Comparison of ENCODE assay signal across 11 cellular contexts in the genomic region with DNA sequence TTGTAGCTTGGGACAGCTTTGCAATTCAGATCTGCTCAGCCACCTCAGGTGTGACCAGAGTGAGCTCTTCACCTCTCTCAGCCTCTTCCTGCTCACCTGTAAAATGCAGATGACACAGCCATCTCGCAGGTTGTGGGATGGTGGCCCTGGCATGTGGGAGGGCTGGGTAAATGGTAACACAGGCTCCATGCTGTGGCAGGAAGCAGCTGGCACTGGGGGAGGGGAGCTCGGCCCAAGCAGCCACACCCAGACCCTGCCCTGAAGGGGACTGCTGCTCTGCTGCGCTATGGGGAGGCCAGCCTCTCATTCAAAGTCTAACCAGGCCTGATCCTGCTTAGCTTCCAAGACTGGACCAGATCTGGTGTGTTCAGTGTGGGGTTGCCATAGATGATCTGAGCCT. TPM values are rescaled to one million over a fixed set of nuclear protein-coding genes. Genes with fewer than 3 reads are reported as not detected.
DNase-seq lines count a peak whose midpoint lies in the region; ATAC-seq and TF ChIP-seq lines count a peak whose summit lies in the region.
"Had no signal": no experiment of that assay in that cellular context is flagged by ENCODE, and none has a peak within 500 bp of the region (broad histone marks: within the 10 kb centered on the region; RNA-seq: fewer than 3 reads in every experiment).

No MANE protein-coding gene starts in this region.

- H3K9me2 ChIP-seq in HCT116 (ENCODE audit: insufficient read depth) (no peaks in the 10 kb centered on the region), PC-3 (replicated peaks; ENCODE audit: low read length) (no peaks in the 10 kb centered on the region)

- BruUV-seq in HCT116 (replicated peaks; lab: Mats Ljungman, UMichigan) (no TSS peak), PC-3 (replicated peaks; lab: Mats Ljungman, UMichigan) (no TSS peak)

- H2AFZ ChIP-seq in HCT116 (ENCODE audit: low read depth, low read length, poor library complexity, severe bottlenecking) (no peak overlapping the region), PC-3 (ENCODE audit: low read length) (no peak overlapping the region)

- no peaks in the 10 kb centered on the region for H3K27me3 Mint-ChIP-seq in CD4-positive, alpha-beta memory T cell
- H3K27me3 Mint-ChIP-seq: dendritic cell treated with granulocyte-macrophage colony-stimulating factor and Interleukin-4, amounts not matched to agents 40 ng/mL and 50 ng/mL, for 4 days had no signal

- H3F3A ChIP-seq in PC-3 (ENCODE audit: low read length, unreplicated experiment), result no peaks in the 10 kb centered on the region

- H3K9me3 ChIP-seq in CD4-positive, alpha-beta memory T cell (ENCODE audit: control insufficient read depth in 1 of 2, low read length in 2 of 2), result no peaks in the 10 kb centered on the region
- H3K9me3 ChIP-seq in HCT116 (ENCODE audit: control insufficient read depth in 1 of 2, insufficient read depth in 1 of 2, low read depth in 1 of 2, low read length in 2 of 2) (no peaks in the 10 kb centered on the region), PC-3 (ENCODE audit: low read length) (no peaks in the 10 kb centered on the region)
- H3K9me3 ChIP-seq: vagina had no signal

- H3K36me3 Mint-ChIP-seq in CD4-positive, alpha-beta memory T cell, result peaks cover 13 to 16% of the 10 kb centered on the region in 2 donors

- peaks cover 54% of the 10 kb centered on the region for H3K4me1 ChIP-seq in CD4-positive, alpha-beta memory T cell (ENCODE audit: insufficient read depth, low read length)
- H3K4me1 ChIP-seq in HCT116 (ENCODE audit: control insufficient read depth in 1 of 2, insufficient read depth in 2 of 2, low read length in 2 of 2) (peaks cover 6 to 10% of the 10 kb centered on the region in 2 experiments; a peak in 1 of 4 replicates), PC-3 (ENCODE audit: insufficient read depth, low read length) (no peaks in the 10 kb centered on the region)

- DNase-seq in CD4-positive, alpha-beta memory T cell, result peak in 2 of 5 donors; percentile 20 to 22
- DNase-seq in HCT116 (ENCODE audit: low read depth, low spot score) (no peak), SW480 (ENCODE audit: low spot score) (peak; percentile 81), left lobe of liver (ENCODE audit: low spot score) (peak; percentile 29), PC-3 (no peak)
- DNase-seq in activated naive CD4-positive, alpha-beta T cell (lab: John Stamatoyannopoulos, UW), result no peak

- no peaks in the 10 kb centered on the region for H3K36me3 ChIP-seq in CD4-positive, alpha-beta memory T cell (ENCODE audit: insufficient read depth, low read length)
- H3K36me3 ChIP-seq in HCT116 (ENCODE audit: control insufficient read depth in 1 of 2, insufficient read depth in 2 of 2, low read length in 2 of 2), result no peaks in the 10 kb centered on the region
- H3K36me3 ChIP-seq in PC-3 (ENCODE audit: low read depth, low read length), result no peaks in the 10 kb centered on the region
- H3K36me3 ChIP-seq: vagina had no signal

- no peaks in the 10 kb centered on the region for H3K27me3 ChIP-seq in CD4-positive, alpha-beta memory T cell (ENCODE audit: insufficient read depth, low read length)
- no peaks in the 10 kb centered on the region for H3K27me3 ChIP-seq in HCT116 (ENCODE audit: insufficient read depth, low read length)
- no peaks in the 10 kb centered on the region for H3K27me3 ChIP-seq in PC-3 (ENCODE audit: low read length)
- H3K27me3 ChIP-seq: vagina had no signal

- ATAC-seq in HCT116 (peak; percentile 27), left lobe of liver (no peak), GM21528 (IDR thresholded peaks at IDR 0.05; ENCODE audit: low FRiP score, unreplicated experiment) (no peak), PC-3 (no peak; the same call in 1 of the 2 replicates), HG03439 (IDR thresholded peaks at IDR 0.05; ENCODE audit: unreplicated experiment) (no peak)

- H3K27ac ChIP-seq in CD4-positive, alpha-beta memory T cell (ENCODE audit: low read depth, low read length), result no peak overlapping the region
- H3K27ac ChIP-seq in HCT116 (ENCODE audit: low read depth, low read length) (no peak overlapping the region), PC-3 (ENCODE audit: low read length) (no peak overlapping the region)
- H3K27ac ChIP-seq: KMS-11, vagina had no signal

- no peak overlapping the region for H3K4me2 ChIP-seq in HCT116 (ENCODE audit: low read length)
- no peak overlapping the region for H3K4me2 ChIP-seq in PC-3 (ENCODE audit: low read length)
- H3K4me2 ChIP-seq: KMS-11 had no signal

- H3K79me2 ChIP-seq in HCT116 (ENCODE audit: insufficient read depth, low read length) (peaks cover 3% of the 10 kb centered on the region; the same call in 1 of the 2 replicates), PC-3 (ENCODE audit: low read length) (0 out of 2 replicates have a peak, but pooled peaks cover 3% of the 10 kb centered on the region)

- H3K4me3 Mint-ChIP-seq in CD4-positive, alpha-beta memory T cell, result peak overlapping the region in 6 of 8 donors; percentile 3 to 82 (median 64)
- H3K4me3 Mint-ChIP-seq: dendritic cell treated with granulocyte-macrophage colony-stimulating factor and Interleukin-4, amounts not matched to agents 40 ng/mL and 50 ng/mL, for 4 days had no signal

- peaks cover 48 to 72% (median 61%) of the 10 kb centered on the region in 4 donors for H3K4me1 Mint-ChIP-seq in CD4-positive, alpha-beta memory T cell

- no peak for TF ChIP-seq POLR2A in HCT116 (IDR thresholded peaks at IDR 0.05; ENCODE audit: borderline replicate concordance, extremely low read depth, insufficient read depth, insufficient read length)

- POLR2A ChIA-PET in CD4-positive, alpha-beta memory T cell (lab: Charles Lee; ENCODE audit: partially characterized antibody), result interaction anchor here (1.6 kb wide), 1 partner anchor 34 kb away, joined by 4 read pairs; no protein-coding TSS in a partner anchor
- POLR2A ChIA-PET in HCT116 (lab: Charles Lee), result no interaction called here
- POLR2A ChIA-PET in PC-3 (lab: Charles Lee; ENCODE audit: unreplicated experiment), result no interaction called here

- H3K27ac Mint-ChIP-seq in CD4-positive, alpha-beta memory T cell, result peak overlapping the region in 6 of 7 donors; percentile 9 to 93 (median 82)
- H3K27ac Mint-ChIP-seq: dendritic cell treated with granulocyte-macrophage colony-stimulating factor and Interleukin-4, amounts not matched to agents 40 ng/mL and 50 ng/mL, for 4 days had no signal

- no peak overlapping the region for H3K4me3 ChIP-seq in CD4-positive, alpha-beta memory T cell (ENCODE audit: low read length in 2 of 2)
- H3K4me3 ChIP-seq in HCT116 (replicated peaks in 1 of 2; ENCODE audit: low read depth in 1 of 2, low read length in 2 of 2), result no peak overlapping the region
- H3K4me3 ChIP-seq in PC-3 (ENCODE audit: low read length), result no peak overlapping the region
- H3K4me3 ChIP-seq: vagina had no signal

- TF ChIP-seq CTCF in HCT116 (IDR thresholded peaks at IDR 0.05 in 2 of 3, conservative IDR thresholded peaks at IDR 0.05 in 1 of 3; ENCODE audit: borderline replicate concordance in 1 of 3, insufficient read depth in 1 of 3, low read depth in 2 of 3, low read length in 2 of 3) (no peak), PC-3 (conservative IDR thresholded peaks at IDR 0.05; ENCODE audit: low read depth, low read length) (no peak)

- intact Hi-C loops in CD4-positive, alpha-beta memory T cell (cut with micrococcal nuclease), result no loop called here
- intact Hi-C loops in HCT116 (cut with micrococcal nuclease) (no loop called here), PC-3 (cut with micrococcal nuclease) (no loop called here)

- H3K9ac ChIP-seq in HCT116 (ENCODE audit: low read length) (no peak overlapping the region), PC-3 (ENCODE audit: low read length) (no peak overlapping the region)
- H3K9ac ChIP-seq: KMS-11 had no signal

- RAD21 ChIA-PET in HCT116 (lab: Charles Lee; ENCODE audit: low non-redundant PET in 1 of 2, low total read pairs in 2 of 2, uncharacterized antibody in 2 of 2, unreplicated experiment in 2 of 2), result no interaction called here

- H4K20me1 ChIP-seq in HCT116 (ENCODE audit: insufficient read depth), result no peaks in the 10 kb centered on the region
- H4K20me1 ChIP-seq in PC-3 (ENCODE audit: low read length), result no peaks in the 10 kb centered on the region

- peaks cover 0 to 6% (median 0%) of the 10 kb centered on the region in 8 donors for H3K9me3 Mint-ChIP-seq in CD4-positive, alpha-beta memory T cell
- H3K9me3 Mint-ChIP-seq: dendritic cell treated with granulocyte-macrophage colony-stimulating factor and Interleukin-4, amounts not matched to agents 40 ng/mL and 50 ng/mL, for 4 days had no signal

- no peak for TF ChIP-seq RAD21 in HCT116 (IDR thresholded peaks at IDR 0.05; ENCODE audit: low read depth)

- CTCF ChIA-PET in CD4-positive, alpha-beta memory T cell (lab: Charles Lee; ENCODE audit: partially characterized antibody), result no interaction called here
- CTCF ChIA-PET in HCT116 (lab: Charles Lee) (no interaction called here), PC-3 (lab: Charles Lee) (no interaction called here)

TF ChIP-seq in HCT116, 20 proteins besides CTCF, POLR2A, EP300 and RAD21 (continues in another document):
- TF ChIP-seq EZH2phosphoT487 (IDR thresholded peaks at IDR 0.05; ENCODE audit: borderline replicate concordance), result no peak
- TF ChIP-seq SRF (IDR thresholded peaks at IDR 0.05; ENCODE audit: low read depth), result no peak
- TF ChIP-seq, protein P1, sequence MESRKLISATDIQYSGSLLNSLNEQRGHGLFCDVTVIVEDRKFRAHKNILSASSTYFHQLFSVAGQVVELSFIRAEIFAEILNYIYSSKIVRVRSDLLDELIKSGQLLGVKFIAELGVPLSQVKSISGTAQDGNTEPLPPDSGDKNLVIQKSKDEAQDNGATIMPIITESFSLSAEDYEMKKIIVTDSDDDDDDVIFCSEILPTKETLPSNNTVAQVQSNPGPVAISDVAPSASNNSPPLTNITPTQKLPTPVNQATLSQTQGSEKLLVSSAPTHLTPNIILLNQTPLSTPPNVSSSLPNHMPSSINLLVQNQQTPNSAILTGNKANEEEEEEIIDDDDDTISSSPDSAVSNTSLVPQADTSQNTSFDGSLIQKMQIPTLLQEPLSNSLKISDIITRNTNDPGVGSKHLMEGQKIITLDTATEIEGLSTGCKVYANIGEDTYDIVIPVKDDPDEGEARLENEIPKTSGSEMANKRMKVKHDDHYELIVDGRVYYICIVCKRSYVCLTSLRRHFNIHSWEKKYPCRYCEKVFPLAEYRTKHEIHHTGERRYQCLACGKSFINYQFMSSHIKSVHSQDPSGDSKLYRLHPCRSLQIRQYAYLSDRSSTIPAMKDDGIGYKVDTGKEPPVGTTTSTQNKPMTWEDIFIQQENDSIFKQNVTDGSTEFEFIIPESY (IDR thresholded peaks at IDR 0.05; ENCODE audit: extremely low read depth, insufficient replicate concordance, low read length), result no peak
- no peak for TF ChIP-seq TCF7L2 (IDR thresholded peaks at IDR 0.05; ENCODE audit: borderline replicate concordance, extremely low read depth, insufficient read depth, insufficient read length)

RNA-seq across cellular contexts. Expression of a gene that starts 24.1 kb away (rescaled TPM):
- 10 to 100 TPM; 39.2 to 41.2 TPM for total RNA-seq in CD4-positive, alpha-beta memory T cell
- polyA plus RNA-seq in CD4-positive, alpha-beta memory T cell, result 1 to 10 TPM in 1 of 2 donors, under 1 TPM in 1; 0.48 to 2.8 TPM
- total RNA-seq in HCT116 (2021; ENCODE audit: unreplicated experiment) (20.6 TPM), left lobe of liver (7.3 TPM), PC-3 (2014; rRNA removed) (10.6 and 12.0 TPM in 2 replicates)
- polyA plus RNA-seq in HCT116 (2012), result 11.2 and 11.5 TPM in 2 replicates

Comparison
In these comparisons a context has a peak if more than half of its experiments do, and no peak if none do; other contexts are left out.
1. DNase-seq: peak in SW480 (single experiment) and left lobe of liver (single experiment); none in HCT116 (single experiment), PC-3 (single experiment) and activated naive CD4-positive, alpha-beta T cell (0 of 4).